2 cellular contexts compared by ENCODE assay signal in genomic region chr17:19501219-19501618, GRCh38.
TF ChIP-seq lines count a peak whose summit lies in the region.

No MANE protein-coding gene starts in this region.

TF ChIP-seq in A549, 52 proteins besides CTCF, POLR2A, EP300 and RAD21:
- TF ChIP-seq MAFK (IDR thresholded peaks at IDR 0.05; ENCODE audit: partially characterized antibody): peak; percentile 93
- TF ChIP-seq RNF2 (IDR thresholded peaks at IDR 0.05; ENCODE audit: borderline replicate concordance, low read depth): no peak
- no peak for TF ChIP-seq FOSB (CRISPR knock-in tag; IDR thresholded peaks at IDR 0.05)
- no peak for TF ChIP-seq SMC3 (IDR thresholded peaks at IDR 0.05)
- TF ChIP-seq FOSL2 (IDR thresholded peaks at IDR 0.05): no peak
- no peak for TF ChIP-seq FOSL2 (CRISPR knock-in tag; IDR thresholded peaks at IDR 0.05)
- no peak for TF ChIP-seq REST (IDR thresholded peaks at IDR 0.05)

TF ChIP-seq in IMR-90, 13 proteins besides CTCF, POLR2A, EP300 and RAD21:
- TF ChIP-seq RCOR1 (IDR thresholded peaks at IDR 0.05; ENCODE audit: insufficient replicate concordance, low read length) (no peak), MAFK (IDR thresholded peaks at IDR 0.05; ENCODE audit: low read depth, low read length) (peak; percentile 82), MXI1 (IDR thresholded peaks at IDR 0.05; ENCODE audit: borderline replicate concordance, low read depth, low read length) (no peak)
